In the genomic region with DNA sequence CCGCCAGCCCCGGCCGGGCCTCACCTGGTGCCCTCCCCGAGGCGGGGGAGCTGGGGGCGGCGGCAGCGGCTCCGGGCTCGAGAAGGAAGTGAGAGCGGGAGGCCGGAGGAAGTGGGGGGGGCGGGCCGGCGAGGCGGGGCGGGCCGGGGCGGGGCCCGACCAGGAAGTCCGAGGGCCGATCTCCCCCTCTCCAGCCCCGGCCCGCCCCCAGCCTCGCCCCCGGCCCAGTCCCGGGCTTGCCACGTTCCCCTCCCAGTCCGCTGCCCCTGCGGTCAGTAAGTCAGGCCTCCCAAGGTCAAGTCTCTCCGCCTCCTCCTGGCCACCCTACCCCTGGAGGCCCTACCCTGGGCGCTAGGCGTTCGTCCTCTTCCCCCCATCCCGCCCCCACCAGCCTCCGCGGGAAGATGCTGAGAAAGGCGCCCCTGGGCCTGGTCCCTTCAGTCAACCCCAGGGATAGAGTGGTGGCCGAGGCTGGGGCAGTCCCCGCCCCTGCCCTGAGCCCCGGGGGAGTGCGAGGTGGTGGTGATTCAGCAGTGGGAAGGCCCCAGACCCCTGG, we compare ENCODE assay signal across 8 cellular contexts. TPM values are rescaled to one million over a fixed set of nuclear protein-coding genes. Genes with fewer than 3 reads are reported as not detected.
DNase-seq lines count a peak whose midpoint lies in the region; TF ChIP-seq lines count a peak whose summit lies in the region.

Gene RHOG, minus strand, starts transcription at position 90 of the 556 bp plus-strand sequence. CDS start 12,821 bp downstream, outside the sequence.

- TF ChIP-seq CTCF in LNCaP clone FGC (IDR thresholded peaks at IDR 0.05; ENCODE audit: control insufficient read depth, extremely low read depth, insufficient read depth) (no peak), chondrocyte (IDR thresholded peaks at IDR 0.05) (no peak), kidney epithelial cell (IDR thresholded peaks at IDR 0.05; ENCODE audit: insufficient read depth, low read length, poor library complexity, severe bottlenecking) (no peak)

- peak within 1 kb of the TSS; percentile 81 for H3K4me3 Mint-ChIP-seq in chondrocyte (ENCODE audit: unreplicated experiment)

- H3K27me3 Mint-ChIP-seq in chondrocyte (ENCODE audit: low read depth): no peaks in the 10 kb centered on the region

- H3K4me3 ChIP-seq in LNCaP clone FGC (ENCODE audit: low read depth, low read length) (peak within 1 kb of the TSS; percentile 79), kidney epithelial cell (ENCODE audit: low read depth, low read length) (peak within 1 kb of the TSS; percentile 49)

- peaks cover 31% of the 10 kb centered on the region for H3K4me1 Mint-ChIP-seq in chondrocyte (ENCODE audit: low read depth)

- no peaks in the 10 kb centered on the region for H3K9me3 Mint-ChIP-seq in chondrocyte (ENCODE audit: low read depth)

- no peaks in the 10 kb centered on the region for H3K36me3 Mint-ChIP-seq in chondrocyte (ENCODE audit: low read depth)

- DNase-seq in activated CD4-positive, CD25-positive, alpha-beta regulatory T cell (lab: John Stamatoyannopoulos, UW): peak; percentile 72 to 89 (median 74)
- DNase-seq in activated CD4-positive, CD25-positive, alpha-beta regulatory T cell treated with anti-CD3 and anti-CD28 coated beads, Interleukin-2, amount 50 U/mL, for 72 hours: no peak
- DNase-seq in H4 (ENCODE audit: low spot score): peak; percentile 77
- no peak for DNase-seq in LNCaP clone FGC (ENCODE audit: low read depth)
- no peak for DNase-seq in chondrocyte (ENCODE audit: low spot score)
- peak; percentile 28 for DNase-seq in kidney epithelial cell (ENCODE audit: low read depth)
- DNase-seq in stimulated activated CD8-positive, alpha-beta memory T cell treated with anti-CD3 and anti-CD28 coated beads, Interleukin-15, amount 100 ng/mL, for 24 hours (ENCODE audit: low read depth): peak; percentile 52

- H3K27me3 ChIP-seq in kidney epithelial cell (ENCODE audit: control insufficient read depth, insufficient read depth, low read length): no peaks in the 10 kb centered on the region

- no peaks in the 10 kb centered on the region for H3K36me3 ChIP-seq in kidney epithelial cell (ENCODE audit: control insufficient read depth, insufficient read depth, low read length)

- intact Hi-C loops in T-helper 1 cell treated with Interleukin-12 subunit alpha and Interleukin-12 subunit beta and Interleukin-4 antibody, amounts not matched to agents 30 ng/mL and 1 ng/mL, for 36 hours (cut with micrococcal nuclease): loop anchor here (1.0 to 5.0 kb wide), 9 partner anchors 8 to 766 kb away; partner anchors contain the start of genes NUP98, PGAP2, RRM1 and TRIM68

- H3K27ac Mint-ChIP-seq in chondrocyte (ENCODE audit: unreplicated experiment): peak within 1 kb of the TSS; percentile 94

RNA-seq across cellular contexts. Expression of gene RHOG, which starts in this region (rescaled TPM):
- 37.4 and 62.5 TPM in 2 replicates for total RNA-seq in H4 (2014; rRNA removed; shearing (Covaris generic))
- total RNA-seq in T-helper 1 cell treated with Interleukin-12 subunit alpha and Interleukin-12 subunit beta and Interleukin-4 antibody, amounts not matched to agents 30 ng/mL and 1 ng/mL, for 36 hours: 153 and 155 TPM in 2 replicates
- total RNA-seq in chondrocyte (36.8 to 44.8 TPM (median 38.9 TPM) in 3 replicates), kidney epithelial cell (30.3 and 46.8 TPM in 2 replicates)

Comparison
In these comparisons a context has a peak if more than half of its experiments do, and no peak if none do; other contexts are left out.
1. DNase-seq: peak in activated CD4-positive, CD25-positive, alpha-beta regulatory T cell (4 of 4), H4 (single experiment), kidney epithelial cell (single experiment) and stimulated activated CD8-positive, alpha-beta memory T cell treated with anti-CD3 and anti-CD28 coated beads, Interleukin-15, amount 100 ng/mL, for 24 hours (single experiment); none in activated CD4-positive, CD25-positive, alpha-beta regulatory T cell treated with anti-CD3 and anti-CD28 coated beads, Interleukin-2, amount 50 U/mL, for 72 hours (single experiment), LNCaP clone FGC (single experiment) and chondrocyte (single experiment).